ENCODE assay signal across 1 cellular context in genomic region chr6:70955441-70956190, GRCh38.
TF ChIP-seq lines count a peak whose summit lies in the region.

No MANE protein-coding gene starts in this region.

TF ChIP-seq in HepG2, 621 proteins besides CTCF, POLR2A, EP300 and RAD21 (continued from another document and continues in another):
- TF ChIP-seq IKZF5 (CRISPR knock-in tag; IDR thresholded peaks at IDR 0.05) (peak; percentile 23; the same call in 1 of the 2 replicates), SP4 (CRISPR knock-in tag; IDR thresholded peaks at IDR 0.05) (peak; percentile 35; the same call in 1 of the 2 replicates), ZMYM4 (CRISPR knock-in tag; IDR thresholded peaks at IDR 0.05) (peak; percentile 76; the same call in 1 of the 2 replicates), ZNF441 (CRISPR knock-in tag; IDR thresholded peaks at IDR 0.05; ENCODE audit: borderline replicate concordance) (peak; percentile 83), NONO (IDR thresholded peaks at IDR 0.05) (no peak), NONO (CRISPR knock-in tag; conservative IDR thresholded peaks at IDR 0.05) (peak; percentile 83; the same call in 1 of the 2 replicates), ELF3 (CRISPR knock-in tag; IDR thresholded peaks at IDR 0.05) (peak; percentile 58), ETV5 (CRISPR knock-in tag; IDR thresholded peaks at IDR 0.05; ENCODE audit: borderline replicate concordance) (no peak), CBX5 (CRISPR knock-in tag; IDR thresholded peaks at IDR 0.05; ENCODE audit: borderline replicate concordance) (peak; percentile 78; the same call in 1 of the 2 replicates), DZIP1 (CRISPR knock-in tag; IDR thresholded peaks at IDR 0.05) (no peak), NCOA5 (CRISPR knock-in tag; IDR thresholded peaks at IDR 0.05) (no peak), ADNP (CRISPR knock-in tag; IDR thresholded peaks at IDR 0.05) (no peak), ZNF775 (CRISPR knock-in tag; IDR thresholded peaks at IDR 0.05; ENCODE audit: borderline replicate concordance) (no peak), ATF4 (CRISPR knock-in tag; IDR thresholded peaks at IDR 0.05) (no peak), MAFK (conservative IDR thresholded peaks at IDR 0.05 in 1 of 2, IDR thresholded peaks at IDR 0.05 in 1 of 2; ENCODE audit: low read length in 2 of 2) (no peak), GFI1 (CRISPR knock-in tag; IDR thresholded peaks at IDR 0.05; ENCODE audit: borderline replicate concordance) (no peak), ZNF784 (CRISPR knock-in tag; IDR thresholded peaks at IDR 0.05; ENCODE audit: borderline replicate concordance) (0 out of 2 replicates have a peak, but pooled peaks have one; percentile 53), ZNF331 (CRISPR knock-in tag; IDR thresholded peaks at IDR 0.05) (peak; percentile 51; the same call in 1 of the 2 replicates), KLF13 (CRISPR knock-in tag; IDR thresholded peaks at IDR 0.05) (no peak), ZNF773 (CRISPR knock-in tag; IDR thresholded peaks at IDR 0.05; ENCODE audit: borderline replicate concordance) (peak; percentile 46; the same call in 1 of the 2 replicates), ZNF30 (CRISPR knock-in tag; IDR thresholded peaks at IDR 0.05) (no peak), TBP (CRISPR knock-in tag; IDR thresholded peaks at IDR 0.05) (no peak), NFAT5 (CRISPR knock-in tag; IDR thresholded peaks at IDR 0.05) (peak; percentile 75; the same call in 1 of the 2 replicates), JARID2 (CRISPR knock-in tag; IDR thresholded peaks at IDR 0.05; ENCODE audit: insufficient replicate concordance) (no peak), BATF2 (CRISPR knock-in tag; IDR thresholded peaks at IDR 0.05) (peak; percentile 57; the same call in 1 of the 2 replicates), DMAP1 (CRISPR knock-in tag; IDR thresholded peaks at IDR 0.05) (no peak), MXD1 (CRISPR knock-in tag; IDR thresholded peaks at IDR 0.05) (peak; percentile 14; the same call in 1 of the 2 replicates), ZNF772 (CRISPR knock-in tag; IDR thresholded peaks at IDR 0.05) (peak; percentile 91), BCL6 (CRISPR knock-in tag; IDR thresholded peaks at IDR 0.05) (peak; percentile 44; the same call in 1 of the 2 replicates), ZNF275 (CRISPR knock-in tag; IDR thresholded peaks at IDR 0.05; ENCODE audit: borderline replicate concordance) (0 out of 2 replicates have a peak, but pooled peaks have one; percentile 45), ZEB1 (IDR thresholded peaks at IDR 0.05; ENCODE audit: insufficient replicate concordance, low read depth) (no peak), ZNF781 (CRISPR knock-in tag; IDR thresholded peaks at IDR 0.05; ENCODE audit: borderline replicate concordance, not compliant biosample characterization) (no peak), ZNF335 (CRISPR knock-in tag; IDR thresholded peaks at IDR 0.05) (no peak), ZGPAT (CRISPR knock-in tag; IDR thresholded peaks at IDR 0.05) (peak; percentile 32; the same call in 1 of the 2 replicates), HNF4A (CRISPR knock-in tag; IDR thresholded peaks at IDR 0.05) (no peak), ZHX2 (IDR thresholded peaks at IDR 0.05; ENCODE audit: low read depth) (0 out of 2 replicates have a peak, but pooled peaks have one; percentile 16), ZHX2 (CRISPR knock-in tag; IDR thresholded peaks at IDR 0.05; ENCODE audit: borderline replicate concordance) (no peak), ZNF577 (CRISPR knock-in tag; IDR thresholded peaks at IDR 0.05; ENCODE audit: borderline replicate concordance, low read depth) (no peak), ZFP36L1 (CRISPR knock-in tag; IDR thresholded peaks at IDR 0.05) (0 out of 2 replicates have a peak, but pooled peaks have one; percentile 15)
